Comparison of ENCODE assay signal across 34 cellular contexts in genomic region chr12:54193437-54193836, GRCh38.
"Had no signal": no experiment of that assay in that cellular context is flagged by ENCODE, and none has a peak within 500 bp of the region (broad histone marks: within the 10 kb centered on the region; RNA-seq: fewer than 3 reads in every experiment).

No MANE protein-coding gene starts in this region.

- H3K4me3 Mint-ChIP-seq: activated CD4-positive, alpha-beta memory T cell treated with anti-CD3 and anti-CD28 coated beads, Interleukin-2, amount 10 ng/mL, durations not matched to agents 7 days and 5 days; activated CD4-positive, alpha-beta T cell treated with anti-CD3 and anti-CD28 coated beads for 36 hours; activated CD4-positive, alpha-beta T cell treated with anti-CD3 and anti-CD28 coated beads, Interleukin-2, amount 10 ng/mL, durations not matched to agents 7 days and 5 days; activated naive CD8-positive, alpha-beta T cell treated with anti-CD3 and anti-CD28 coated beads for 36 hours; activated naive CD8-positive, alpha-beta T cell treated with anti-CD3 and anti-CD28 coated beads, Interleukin-2, amount 50 U/mL, for 24 hours; activated T-cell treated with anti-CD3 and anti-CD28 coated beads, Interleukin-2, amount 50 U/mL, for 24 hours; activated T-cell treated with anti-CD3 and anti-CD28 coated beads, Interleukin-2, amount 50 U/mL, for 72 hours; effector memory CD8-positive, alpha-beta T cell; T-helper 17 cell; T-helper 2 cell treated with Interferon-gamma antibody and Interleukin-4, amounts not matched to agents 5 μg/mL and 100 μg/mL, for 36 hours had no signal

- H3K9me3 ChIP-seq: adrenal gland, body of pancreas, esophagus muscularis mucosa, gastrocnemius medialis, heart right ventricle had no signal

- H3K27ac ChIP-seq: adrenal gland, body of pancreas, esophagus muscularis mucosa, foreskin keratinocyte, gastrocnemius medialis, heart right ventricle had no signal

- H3K36me3 Mint-ChIP-seq: activated naive CD8-positive, alpha-beta T cell treated with anti-CD3 and anti-CD28 coated beads for 36 hours had no signal

- FAIRE-seq: colon had no signal

- ATAC-seq: activated CD4-positive, alpha-beta T cell treated with anti-CD3 and anti-CD28 coated beads for 36 hours; activated naive CD8-positive, alpha-beta T cell treated with anti-CD3 and anti-CD28 coated beads, Interleukin-2, amount 50 U/mL, for 24 hours; activated T-cell treated with anti-CD3 and anti-CD28 coated beads, Interleukin-2, amount 50 U/mL, for 72 hours; body of pancreas; effector memory CD8-positive, alpha-beta T cell; foreskin keratinocyte; gastrocnemius medialis; heart right ventricle; T-helper 17 cell had no signal

- DNase-seq: activated CD4-positive, alpha-beta memory T cell treated with anti-CD3 and anti-CD28 coated beads, Interleukin-2, amount 10 ng/mL, durations not matched to agents 7 days and 5 days; activated CD4-positive, alpha-beta T cell treated with anti-CD3 and anti-CD28 coated beads for 36 hours; activated CD4-positive, alpha-beta T cell treated with anti-CD3 and anti-CD28 coated beads, Interleukin-2, amount 10 ng/mL, durations not matched to agents 7 days and 5 days; activated CD4-positive, alpha-beta T cell treated with anti-CD3 and anti-CD28 coated beads, Interleukin-2, amount 50 U/mL, for 4 hours; activated CD4-positive, CD25-positive, alpha-beta regulatory T cell; activated CD4-positive, CD25-positive, alpha-beta regulatory T cell treated with anti-CD3 and anti-CD28 coated beads, Interleukin-2, amount 50 U/mL, for 72 hours; activated CD8-positive, alpha-beta memory T cell treated with anti-CD3 and anti-CD28 coated beads, Interleukin-2, amount 50 U/mL, for 48 hours; activated gamma-delta T cell; activated naive CD4-positive, alpha-beta T cell; activated naive CD4-positive, alpha-beta T cell treated with anti-CD3 and anti-CD28 coated beads, Interleukin-2, amount 50 U/mL, for 16 hours; activated naive CD8-positive, alpha-beta T cell treated with anti-CD3 and anti-CD28 coated beads for 36 hours; activated naive CD8-positive, alpha-beta T cell treated with anti-CD3 and anti-CD28 coated beads, Interleukin-2, amount 50 U/mL, for 24 hours; activated T-cell treated with anti-CD3 and anti-CD28 coated beads for 4 hours; activated T-cell treated with anti-CD3 and anti-CD28 coated beads, Interleukin-2, amount 50 U/mL, for 24 hours; activated T-cell treated with anti-CD3 and anti-CD28 coated beads, Interleukin-2, amount 50 U/mL, for 72 hours; adrenal gland; amygdala; aorta; body of pancreas; caudate nucleus; cortex of kidney; dermis blood vessel endothelial cell; effector CD4-positive, alpha-beta T cell; effector memory CD8-positive, alpha-beta T cell; erythroblast; foreskin keratinocyte; gastrocnemius medialis; heart right ventricle; T-helper 1 cell; T-helper 17 cell; T1000 had no signal

- H3K4me3 ChIP-seq: adrenal gland, body of pancreas, esophagus muscularis mucosa, gastrocnemius medialis, heart right ventricle had no signal

- H3K27me3 ChIP-seq: adrenal gland, body of pancreas, gastrocnemius medialis had no signal

- H3K36me3 ChIP-seq: adrenal gland, esophagus muscularis mucosa, gastrocnemius medialis, heart right ventricle had no signal

- H3K9me3 Mint-ChIP-seq: activated CD4-positive, alpha-beta memory T cell treated with anti-CD3 and anti-CD28 coated beads, Interleukin-2, amount 10 ng/mL, durations not matched to agents 7 days and 5 days; activated CD4-positive, alpha-beta T cell treated with anti-CD3 and anti-CD28 coated beads, Interleukin-2, amount 10 ng/mL, durations not matched to agents 7 days and 5 days; activated naive CD8-positive, alpha-beta T cell treated with anti-CD3 and anti-CD28 coated beads for 36 hours; activated naive CD8-positive, alpha-beta T cell treated with anti-CD3 and anti-CD28 coated beads, Interleukin-2, amount 50 U/mL, for 24 hours; activated T-cell treated with anti-CD3 and anti-CD28 coated beads, Interleukin-2, amount 50 U/mL, for 24 hours; activated T-cell treated with anti-CD3 and anti-CD28 coated beads, Interleukin-2, amount 50 U/mL, for 72 hours; effector memory CD8-positive, alpha-beta T cell; T-helper 2 cell treated with Interferon-gamma antibody and Interleukin-4, amounts not matched to agents 5 μg/mL and 100 μg/mL, for 36 hours had no signal

- H3K27ac Mint-ChIP-seq: activated CD4-positive, alpha-beta memory T cell treated with anti-CD3 and anti-CD28 coated beads, Interleukin-2, amount 10 ng/mL, durations not matched to agents 7 days and 5 days; activated CD4-positive, alpha-beta T cell treated with anti-CD3 and anti-CD28 coated beads for 36 hours; activated CD4-positive, alpha-beta T cell treated with anti-CD3 and anti-CD28 coated beads, Interleukin-2, amount 10 ng/mL, durations not matched to agents 7 days and 5 days; activated naive CD8-positive, alpha-beta T cell treated with anti-CD3 and anti-CD28 coated beads for 36 hours; activated naive CD8-positive, alpha-beta T cell treated with anti-CD3 and anti-CD28 coated beads, Interleukin-2, amount 50 U/mL, for 24 hours; activated T-cell treated with anti-CD3 and anti-CD28 coated beads, Interleukin-2, amount 50 U/mL, for 24 hours; activated T-cell treated with anti-CD3 and anti-CD28 coated beads, Interleukin-2, amount 50 U/mL, for 72 hours; effector memory CD8-positive, alpha-beta T cell; T-helper 17 cell; T-helper 2 cell treated with Interferon-gamma antibody and Interleukin-4, amounts not matched to agents 5 μg/mL and 100 μg/mL, for 36 hours had no signal
